9 cellular contexts compared by ENCODE assay signal in genomic region chr1:42817976-42818375, GRCh38. TPM values are rescaled to one million over a fixed set of nuclear protein-coding genes. Genes with fewer than 3 reads are reported as not detected.
DNase-seq lines count a peak whose midpoint lies in the region; ATAC-seq and TF ChIP-seq lines count a peak whose summit lies in the region.
"Had no signal": no experiment of that assay in that cellular context is flagged by ENCODE, and none has a peak within 500 bp of the region (broad histone marks: within the 10 kb centered on the region; RNA-seq: fewer than 3 reads in every experiment).

No MANE protein-coding gene starts in this region.

- POLR2A ChIA-PET in A673 (lab: Charles Lee; ENCODE audit: low non-redundant PET) = no interaction called here
- POLR2A ChIA-PET in HCT116 (lab: Charles Lee) = interaction anchor here (1.0 to 3.3 kb wide), 3 partner anchors 10 to 29 kb away, joined by 3 to 14 read pairs (median 5); partner anchors contain the start of gene ZNF691
- POLR2A ChIA-PET in naive thymus-derived CD8-positive, alpha-beta T cell (lab: Charles Lee) = interaction anchor here (2.6 to 3.4 kb wide), 2 partner anchors 28 to 52 kb away, joined by 23 to 38 read pairs; partner anchors contain the start of genes C1orf50, P3H1 and ZNF691

- H3K27ac Mint-ChIP-seq in brain = peak overlapping the region in 1 of 5 experiments; percentile 52
- peak overlapping the region in 4 of 10 donors; percentile 23 to 34 (median 27) for H3K27ac Mint-ChIP-seq in naive thymus-derived CD8-positive, alpha-beta T cell

- RAD21 ChIA-PET in HCT116 (lab: Charles Lee; ENCODE audit: low non-redundant PET in 1 of 2, low total read pairs in 2 of 2, uncharacterized antibody in 2 of 2, unreplicated experiment in 2 of 2) = no interaction called here

- H3K36me3 ChIP-seq in A673 (ENCODE audit: insufficient read depth, low read length, poor library complexity, severe bottlenecking) (peaks cover 7% of the 10 kb centered on the region), HCT116 (ENCODE audit: control insufficient read depth in 1 of 2, insufficient read depth in 2 of 2, low read length in 2 of 2) (no peaks in the 10 kb centered on the region), gastroesophageal sphincter (no peaks in the 10 kb centered on the region)

- H3K4me3 Mint-ChIP-seq in brain = peak overlapping the region; percentile 82 to 96 (median 90)
- peak overlapping the region; percentile 9 to 83 (median 74) for H3K4me3 Mint-ChIP-seq in naive thymus-derived CD8-positive, alpha-beta T cell

- no peak for DNase-seq in A673 (ENCODE audit: low spot score)
- no peak for DNase-seq in HCT116 (ENCODE audit: low read depth, low spot score)
- DNase-seq in naive thymus-derived CD8-positive, alpha-beta T cell = peak in 1 of 10 donors; percentile 1
- no peak for DNase-seq in COR-L47 (lab: John Stamatoyannopoulos, UW)

- H3K9me3 Mint-ChIP-seq in brain = peaks cover 0 to 3% (median 0%) of the 10 kb centered on the region in 5 experiments
- H3K9me3 Mint-ChIP-seq in naive thymus-derived CD8-positive, alpha-beta T cell = no peaks in the 10 kb centered on the region

- TF ChIP-seq RAD21 in HCT116 (IDR thresholded peaks at IDR 0.05; ENCODE audit: low read depth) = no peak

- H3K27ac ChIP-seq in A673 (ENCODE audit: low read depth, low read length, poor library complexity, severe bottlenecking) (no peak overlapping the region), HCT116 (ENCODE audit: low read depth, low read length) (no peak overlapping the region), gastroesophageal sphincter (peak overlapping the region in 2 of 4 donors; percentile 95 to 98)

- no peaks in the 10 kb centered on the region for H3K9me2 ChIP-seq in HCT116 (ENCODE audit: insufficient read depth)

- no peak for TF ChIP-seq EP300 in gastroesophageal sphincter (IDR thresholded peaks at IDR 0.05)

- H3K9me3 ChIP-seq in A673 (ENCODE audit: low read depth, low read length, poor library complexity, severe bottlenecking) (no peaks in the 10 kb centered on the region), HCT116 (ENCODE audit: control insufficient read depth in 1 of 2, insufficient read depth in 1 of 2, low read depth in 1 of 2, low read length in 2 of 2) (no peaks in the 10 kb centered on the region), gastroesophageal sphincter (no peaks in the 10 kb centered on the region)
- H3K9me3 ChIP-seq: SJSA1 had no signal

- H3K4me2 ChIP-seq in HCT116 (ENCODE audit: low read length) = peak overlapping the region; percentile 97

- 0 out of 2 replicates have a peak, but pooled peaks cover 3% of the 10 kb centered on the region for H3K79me2 ChIP-seq in HCT116 (ENCODE audit: insufficient read depth, low read length)

- no peaks in the 10 kb centered on the region for H3K27me3 ChIP-seq in A673 (replicated peaks; ENCODE audit: insufficient read depth, low read depth, low read length, poor library complexity)
- no peaks in the 10 kb centered on the region for H3K27me3 ChIP-seq in HCT116 (ENCODE audit: insufficient read depth, low read length)
- no peaks in the 10 kb centered on the region for H3K27me3 ChIP-seq in gastroesophageal sphincter
- H3K27me3 ChIP-seq: SJSA1 had no signal

- no peak for TF ChIP-seq POLR2A in HCT116 (IDR thresholded peaks at IDR 0.05; ENCODE audit: borderline replicate concordance, extremely low read depth, insufficient read depth, insufficient read length)
- TF ChIP-seq POLR2A in gastroesophageal sphincter (IDR thresholded peaks at IDR 0.05) = no peak

- CTCF ChIA-PET in A673 (lab: Charles Lee) (no interaction called here), HCT116 (lab: Charles Lee) (interaction anchor here (0.5 to 1.4 kb wide), 2 partner anchors 28 to 256 kb away, joined by 3 read pairs; partner anchors contain the start of gene ZNF691)

- no peaks in the 10 kb centered on the region for H3K27me3 Mint-ChIP-seq in brain
- H3K27me3 Mint-ChIP-seq in naive thymus-derived CD8-positive, alpha-beta T cell = no peaks in the 10 kb centered on the region

- peak overlapping the region; percentile 71 for H3K4me3 ChIP-seq in A673 (ENCODE audit: low read depth, low read length, poor library complexity, severe bottlenecking)
- H3K4me3 ChIP-seq in HCT116 (replicated peaks in 1 of 2; ENCODE audit: low read depth in 1 of 2, low read length in 2 of 2) = no peak overlapping the region
- H3K4me3 ChIP-seq in gastroesophageal sphincter = peak overlapping the region in 1 of 2 donors; percentile 80

- no peak for TF ChIP-seq CTCF in A673 (conservative IDR thresholded peaks at IDR 0.05; ENCODE audit: low read depth, low read length)
- TF ChIP-seq CTCF in HCT116 (IDR thresholded peaks at IDR 0.05 in 2 of 3, conservative IDR thresholded peaks at IDR 0.05 in 1 of 3; ENCODE audit: borderline replicate concordance in 1 of 3, insufficient read depth in 1 of 3, low read depth in 2 of 3, low read length in 2 of 3) = no peak
- TF ChIP-seq CTCF in brain (conservative IDR thresholded peaks at IDR 0.05) = no peak
- no peak for TF ChIP-seq CTCF in gastroesophageal sphincter (IDR thresholded peaks at IDR 0.05)

- H2AFZ ChIP-seq in HCT116 (ENCODE audit: low read depth, low read length, poor library complexity, severe bottlenecking) = no peak overlapping the region

- H3K4me1 Mint-ChIP-seq in brain = peaks cover 43% of the 10 kb centered on the region
- H3K4me1 Mint-ChIP-seq in naive thymus-derived CD8-positive, alpha-beta T cell = peaks cover 20 to 24% (median 22%) of the 10 kb centered on the region in 4 donors

- H3K4me1 ChIP-seq in A673 (ENCODE audit: insufficient read depth, low read length, poor library complexity, severe bottlenecking) (peaks cover 37% of the 10 kb centered on the region), HCT116 (ENCODE audit: control insufficient read depth in 1 of 2, insufficient read depth in 2 of 2, low read length in 2 of 2) (peaks cover 16 to 33% of the 10 kb centered on the region in 2 experiments), gastroesophageal sphincter (peaks cover 0 to 36% (median 9%) of the 10 kb centered on the region in 3 donors)

- no peak for ATAC-seq in HCT116
- ATAC-seq in naive thymus-derived CD8-positive, alpha-beta T cell = no peak
- ATAC-seq in GM19324 (IDR thresholded peaks at IDR 0.05; ENCODE audit: low FRiP score, unreplicated experiment) = no peak
- no peak for ATAC-seq in GM18873 (IDR thresholded peaks at IDR 0.05; ENCODE audit: low FRiP score, unreplicated experiment)
- ATAC-seq in gastroesophageal sphincter = no peak

- no peaks in the 10 kb centered on the region for H4K20me1 ChIP-seq in HCT116 (ENCODE audit: insufficient read depth)

- peaks cover 23% of the 10 kb centered on the region for H3K36me3 Mint-ChIP-seq in brain
- no peaks in the 10 kb centered on the region for H3K36me3 Mint-ChIP-seq in naive thymus-derived CD8-positive, alpha-beta T cell

- intact Hi-C loops in A673 (cut with micrococcal nuclease; ENCODE audit: unreplicated experiment) (no loop called here), HCT116 (cut with micrococcal nuclease) (no loop called here)

- no peak overlapping the region for H3K9ac ChIP-seq in HCT116 (ENCODE audit: low read length)

- BruUV-seq in A673 (replicated peaks; lab: Mats Ljungman, UMichigan) (no TSS peak), HCT116 (replicated peaks; lab: Mats Ljungman, UMichigan) (TSS peak; percentile 65)

- 86 to 100% methylated on average over 3 of the region's 3 CpGs for WGBS in gastroesophageal sphincter (ENCODE audit: low coverage in 1 of 2), 2 donors

TF ChIP-seq in HCT116, 20 proteins besides CTCF, POLR2A, EP300 and RAD21 (continues in another document):
- TF ChIP-seq EZH2 (IDR thresholded peaks at IDR 0.05) = no peak
- TF ChIP-seq YY1 (IDR thresholded peaks at IDR 0.05; ENCODE audit: extremely low read depth, insufficient replicate concordance, low read depth, low read length) = no peak
- no peak for TF ChIP-seq ELF1 (IDR thresholded peaks at IDR 0.05; ENCODE audit: borderline replicate concordance, low read depth)
- TF ChIP-seq SIN3A (IDR thresholded peaks at IDR 0.05; ENCODE audit: low read depth) = no peak
- no peak for TF ChIP-seq EZH2phosphoT487 (IDR thresholded peaks at IDR 0.05; ENCODE audit: borderline replicate concordance)

RNA-seq across cellular contexts. Expression of gene SVBP, which starts 0.8 kb away (rescaled TPM):
- 49.4 and 50.8 TPM in 2 replicates for total RNA-seq in A673 (2021)
- 14.4 TPM for total RNA-seq in HCT116 (2021; ENCODE audit: unreplicated experiment)
- 9.3 and 14.1 TPM in 2 replicates for polyA plus RNA-seq in HCT116 (2012)
- 97.6 TPM for polyA plus RNA-seq in brain (ENCODE audit: insufficient read depth, low read depth, low replicate concordance)
- total RNA-seq in naive thymus-derived CD8-positive, alpha-beta T cell = 10 to 100 TPM; 20.5 to 22.6 TPM
- polyA plus RNA-seq in naive thymus-derived CD8-positive, alpha-beta T cell = 10 to 100 TPM; 36.2 to 54.6 (median 46.0) TPM
- total RNA-seq in gastroesophageal sphincter = 10 to 100 TPM; 21.3 to 36.5 (median 22.6) TPM

RNA-seq across cellular contexts. Expression of gene ERMAP, which starts 1.1 kb away (rescaled TPM):
- 3.0 and 3.5 TPM in 2 replicates for total RNA-seq in A673 (2021)
- total RNA-seq in HCT116 (2021; ENCODE audit: unreplicated experiment) = 5.4 TPM
- 2.4 and 3.2 TPM in 2 replicates for polyA plus RNA-seq in HCT116 (2012)
- 4.9 TPM for polyA plus RNA-seq in brain (ENCODE audit: insufficient read depth, low read depth, low replicate concordance)
- 1 to 10 TPM; 7.4 to 9.4 TPM for total RNA-seq in naive thymus-derived CD8-positive, alpha-beta T cell
- polyA plus RNA-seq in naive thymus-derived CD8-positive, alpha-beta T cell = 1 to 10 TPM; 1.1 to 2.9 (median 2.7) TPM
- total RNA-seq in gastroesophageal sphincter = 10 to 100 TPM in 2 of 4 donors, 1 to 10 TPM in 2; 9.4 to 14.6 (median 10.5) TPM

RNA-seq across cellular contexts. Expression of gene ZNF691, which starts 28.4 kb away (rescaled TPM):
- total RNA-seq in A673 (2021) (13.5 and 14.2 TPM in 2 replicates), HCT116 (2021; ENCODE audit: unreplicated experiment) (11.1 TPM), gastroesophageal sphincter (10 to 100 TPM; 11.2 to 22.4 (median 13.8) TPM)
- 4.7 and 8.2 TPM in 2 replicates for polyA plus RNA-seq in HCT116 (2012)
- 13.1 TPM for polyA plus RNA-seq in brain (ENCODE audit: insufficient read depth, low read depth, low replicate concordance)
- total RNA-seq in naive thymus-derived CD8-positive, alpha-beta T cell = 10 to 100 TPM; 11.6 to 12.5 TPM
- polyA plus RNA-seq in naive thymus-derived CD8-positive, alpha-beta T cell = 1 to 10 TPM; 8.5 to 9.7 (median 8.8) TPM

RNA-seq across cellular contexts. Expression of gene TMEM269, which starts 33.2 kb away (rescaled TPM):
- total RNA-seq in A673 (2021) (1.2 and 1.7 TPM in 2 replicates), HCT116 (2021; ENCODE audit: unreplicated experiment) (0.34 TPM), gastroesophageal sphincter (under 1 TPM in 1 of 4 donors, not detected in 3; 0.12 TPM)
- polyA plus RNA-seq in HCT116 (2012) = 0.23 and 0.35 TPM in 2 replicates
- polyA plus RNA-seq in brain (ENCODE audit: insufficient read depth, low read depth, low replicate concordance) = not detected
- 1 to 10 TPM in 1 of 2 experiments, under 1 TPM in 1; 0.49 to 1.0 TPM for total RNA-seq in naive thymus-derived CD8-positive, alpha-beta T cell
- polyA plus RNA-seq in naive thymus-derived CD8-positive, alpha-beta T cell = under 1 TPM in 1 of 3 donors, not detected in 2; 0.06 TPM
- total RNA-seq: SJSA1 had no signal

RNA-seq across cellular contexts. Expression of gene C1orf50, which starts 50.9 kb away (rescaled TPM):
- total RNA-seq in A673 (2021) = 13.1 and 14.7 TPM in 2 replicates
- 5.8 TPM for total RNA-seq in HCT116 (2021; ENCODE audit: unreplicated experiment)
- polyA plus RNA-seq in HCT116 (2012) = 1.2 and 1.8 TPM in 2 replicates
- polyA plus RNA-seq in brain (ENCODE audit: insufficient read depth, low read depth, low replicate concordance) = 13.3 TPM
- 10 to 100 TPM; 22.4 to 25.1 TPM for total RNA-seq in naive thymus-derived CD8-positive, alpha-beta T cell
- polyA plus RNA-seq in naive thymus-derived CD8-positive, alpha-beta T cell = 1 to 10 TPM; 2.6 to 3.2 (median 3.1) TPM
- 1 to 10 TPM; 4.0 to 8.8 (median 8.0) TPM for total RNA-seq in gastroesophageal sphincter
